Comparison of ENCODE assay signal across 1 cellular context in genomic region chr2:102764083-102764482, GRCh38.
TF ChIP-seq lines count a peak whose summit lies in the region.

No MANE protein-coding gene starts in this region.

TF ChIP-seq in K562, 482 proteins besides CTCF, POLR2A, EP300 and RAD21 (continued from another document):
- TF ChIP-seq, protein P1, sequence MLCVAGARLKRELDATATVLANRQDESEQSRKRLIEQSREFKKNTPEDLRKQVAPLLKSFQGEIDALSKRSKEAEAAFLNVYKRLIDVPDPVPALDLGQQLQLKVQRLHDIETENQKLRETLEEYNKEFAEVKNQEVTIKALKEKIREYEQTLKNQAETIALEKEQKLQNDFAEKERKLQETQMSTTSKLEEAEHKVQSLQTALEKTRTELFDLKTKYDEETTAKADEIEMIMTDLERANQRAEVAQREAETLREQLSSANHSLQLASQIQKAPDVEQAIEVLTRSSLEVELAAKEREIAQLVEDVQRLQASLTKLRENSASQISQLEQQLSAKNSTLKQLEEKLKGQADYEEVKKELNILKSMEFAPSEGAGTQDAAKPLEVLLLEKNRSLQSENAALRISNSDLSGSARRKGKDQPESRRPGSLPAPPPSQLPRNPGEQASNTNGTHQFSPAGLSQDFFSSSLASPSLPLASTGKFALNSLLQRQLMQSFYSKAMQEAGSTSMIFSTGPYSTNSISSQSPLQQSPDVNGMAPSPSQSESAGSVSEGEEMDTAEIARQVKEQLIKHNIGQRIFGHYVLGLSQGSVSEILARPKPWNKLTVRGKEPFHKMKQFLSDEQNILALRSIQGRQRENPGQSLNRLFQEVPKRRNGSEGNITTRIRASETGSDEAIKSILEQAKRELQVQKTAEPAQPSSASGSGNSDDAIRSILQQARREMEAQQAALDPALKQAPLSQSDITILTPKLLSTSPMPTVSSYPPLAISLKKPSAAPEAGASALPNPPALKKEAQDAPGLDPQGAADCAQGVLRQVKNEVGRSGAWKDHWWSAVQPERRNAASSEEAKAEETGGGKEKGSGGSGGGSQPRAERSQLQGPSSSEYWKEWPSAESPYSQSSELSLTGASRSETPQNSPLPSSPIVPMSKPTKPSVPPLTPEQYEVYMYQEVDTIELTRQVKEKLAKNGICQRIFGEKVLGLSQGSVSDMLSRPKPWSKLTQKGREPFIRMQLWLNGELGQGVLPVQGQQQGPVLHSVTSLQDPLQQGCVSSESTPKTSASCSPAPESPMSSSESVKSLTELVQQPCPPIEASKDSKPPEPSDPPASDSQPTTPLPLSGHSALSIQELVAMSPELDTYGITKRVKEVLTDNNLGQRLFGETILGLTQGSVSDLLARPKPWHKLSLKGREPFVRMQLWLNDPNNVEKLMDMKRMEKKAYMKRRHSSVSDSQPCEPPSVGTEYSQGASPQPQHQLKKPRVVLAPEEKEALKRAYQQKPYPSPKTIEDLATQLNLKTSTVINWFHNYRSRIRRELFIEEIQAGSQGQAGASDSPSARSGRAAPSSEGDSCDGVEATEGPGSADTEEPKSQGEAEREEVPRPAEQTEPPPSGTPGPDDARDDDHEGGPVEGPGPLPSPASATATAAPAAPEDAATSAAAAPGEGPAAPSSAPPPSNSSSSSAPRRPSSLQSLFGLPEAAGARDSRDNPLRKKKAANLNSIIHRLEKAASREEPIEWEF (CRISPR knock-in tag; IDR thresholded peaks at IDR 0.05) = no peak
- TF ChIP-seq ERF (CRISPR knock-in tag; IDR thresholded peaks at IDR 0.05) = no peak
- TF ChIP-seq ZKSCAN8 (CRISPR knock-in tag; IDR thresholded peaks at IDR 0.05) = no peak
- TF ChIP-seq ZNF707 (CRISPR knock-in tag; conservative IDR thresholded peaks at IDR 0.05) = no peak
- TF ChIP-seq, protein P2, sequence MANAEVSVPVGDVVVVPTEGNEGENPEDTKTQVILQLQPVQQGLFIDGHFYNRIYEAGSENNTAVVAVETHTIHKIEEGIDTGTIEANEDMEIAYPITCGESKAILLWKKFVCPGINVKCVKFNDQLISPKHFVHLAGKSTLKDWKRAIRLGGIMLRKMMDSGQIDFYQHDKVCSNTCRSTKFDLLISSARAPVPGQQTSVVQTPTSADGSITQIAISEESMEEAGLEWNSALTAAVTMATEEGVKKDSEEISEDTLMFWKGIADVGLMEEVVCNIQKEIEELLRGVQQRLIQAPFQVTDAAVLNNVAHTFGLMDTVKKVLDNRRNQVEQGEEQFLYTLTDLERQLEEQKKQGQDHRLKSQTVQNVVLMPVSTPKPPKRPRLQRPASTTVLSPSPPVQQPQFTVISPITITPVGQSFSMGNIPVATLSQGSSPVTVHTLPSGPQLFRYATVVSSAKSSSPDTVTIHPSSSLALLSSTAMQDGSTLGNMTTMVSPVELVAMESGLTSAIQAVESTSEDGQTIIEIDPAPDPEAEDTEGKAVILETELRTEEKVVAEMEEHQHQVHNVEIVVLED (CRISPR knock-in tag; IDR thresholded peaks at IDR 0.05) = no peak
- TF ChIP-seq SIRT6 (IDR thresholded peaks at IDR 0.05; ENCODE audit: low read depth, low read length) = no peak
- no peak for TF ChIP-seq ZNF77 (CRISPR knock-in tag; IDR thresholded peaks at IDR 0.05)
- no peak for TF ChIP-seq SAP30 (IDR thresholded peaks at IDR 0.05; ENCODE audit: borderline replicate concordance, insufficient read depth, low read depth, low read length, poor library complexity, severe bottlenecking)
- TF ChIP-seq, protein P3, sequence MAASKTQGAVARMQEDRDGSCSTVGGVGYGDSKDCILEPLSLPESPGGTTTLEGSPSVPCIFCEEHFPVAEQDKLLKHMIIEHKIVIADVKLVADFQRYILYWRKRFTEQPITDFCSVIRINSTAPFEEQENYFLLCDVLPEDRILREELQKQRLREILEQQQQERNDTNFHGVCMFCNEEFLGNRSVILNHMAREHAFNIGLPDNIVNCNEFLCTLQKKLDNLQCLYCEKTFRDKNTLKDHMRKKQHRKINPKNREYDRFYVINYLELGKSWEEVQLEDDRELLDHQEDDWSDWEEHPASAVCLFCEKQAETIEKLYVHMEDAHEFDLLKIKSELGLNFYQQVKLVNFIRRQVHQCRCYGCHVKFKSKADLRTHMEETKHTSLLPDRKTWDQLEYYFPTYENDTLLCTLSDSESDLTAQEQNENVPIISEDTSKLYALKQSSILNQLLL (CRISPR knock-in tag; IDR thresholded peaks at IDR 0.05; ENCODE audit: borderline replicate concordance) = no peak
- TF ChIP-seq RBM25 (IDR thresholded peaks at IDR 0.05; ENCODE audit: low read depth, low read length, severe bottlenecking) = no peak
- no peak for TF ChIP-seq GTF2F1 (IDR thresholded peaks at IDR 0.05; ENCODE audit: low read depth, low read length)
- TF ChIP-seq PHB2 (IDR thresholded peaks at IDR 0.05; ENCODE audit: low read depth) = no peak
TF ChIP-seq in K562: peak in this region for 0.
